ENCODE assay signal across 1 cellular context in genomic region chr9:111720170-111720569, GRCh38.
TF ChIP-seq lines count a peak whose summit lies in the region.

No MANE protein-coding gene starts in this region.

TF ChIP-seq in SK-N-SH, 30 proteins besides CTCF, POLR2A, EP300 and RAD21 (continued from another document):
- no peak for TF ChIP-seq RXRA (IDR thresholded peaks at IDR 0.05; ENCODE audit: borderline replicate concordance, low read depth)
- no peak for TF ChIP-seq SMC3 (IDR thresholded peaks at IDR 0.05; ENCODE audit: low read depth, low read length)
- no peak for TF ChIP-seq FOXJ3 (CRISPR knock-in tag; IDR thresholded peaks at IDR 0.05)
- TF ChIP-seq GABPA (IDR thresholded peaks at IDR 0.05; ENCODE audit: low read depth): no peak
- TF ChIP-seq JUND (IDR thresholded peaks at IDR 0.05): no peak
- no peak for TF ChIP-seq RFX5 (IDR thresholded peaks at IDR 0.05; ENCODE audit: low read length)
